In the genomic region with DNA sequence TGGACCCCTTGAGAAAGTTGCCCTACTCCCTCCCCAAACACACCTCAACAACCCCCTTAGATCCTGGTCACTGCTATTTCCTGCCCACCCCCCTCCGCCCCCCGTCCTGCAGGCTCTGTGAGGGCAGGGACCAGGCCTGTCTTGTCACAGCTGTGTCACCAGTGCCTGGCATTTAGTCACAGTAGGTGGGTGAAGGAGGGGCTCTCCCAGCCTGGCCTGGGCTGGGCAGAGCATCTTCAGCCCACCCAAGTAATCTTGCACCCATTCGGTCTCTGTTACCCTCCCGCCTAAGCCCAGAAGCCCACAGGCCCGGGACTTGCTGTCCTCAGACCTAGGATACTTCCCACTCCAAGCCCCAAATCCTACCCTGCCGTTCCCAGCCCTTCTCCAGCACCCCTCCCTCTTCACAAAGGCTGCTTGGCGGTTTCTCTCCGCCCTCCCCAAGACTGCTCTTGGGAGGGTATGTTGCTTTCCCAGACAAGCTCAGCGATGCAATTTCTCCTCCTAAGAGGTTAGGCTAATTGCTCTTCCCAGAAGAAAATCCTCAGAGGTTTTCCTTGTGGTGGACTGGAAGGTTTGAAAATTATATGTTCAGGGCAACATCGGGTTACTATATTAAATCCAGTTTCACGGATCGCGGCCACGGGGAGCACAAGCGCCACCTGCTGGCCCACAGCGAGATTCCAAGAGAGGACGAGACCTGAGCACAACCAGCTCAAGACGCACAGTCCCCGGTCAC, we compare ENCODE assay signal across 8 cellular contexts. TPM values are rescaled to one million over a fixed set of nuclear protein-coding genes. Genes with fewer than 3 reads are reported as not detected.
DNase-seq lines count a peak whose midpoint lies in the region; ATAC-seq and TF ChIP-seq lines count a peak whose summit lies in the region.

No MANE protein-coding gene starts in this region.

- TF ChIP-seq CTCF in omental fat pad (IDR thresholded peaks at IDR 0.05) = peak in 1 of 3 donors; percentile 66

- ATAC-seq in omental fat pad (ENCODE audit: low FRiP score) (peak; percentile 73), GM21367 (IDR thresholded peaks at IDR 0.05; ENCODE audit: unreplicated experiment) (no peak)

- no peak overlapping the region for H3K27ac ChIP-seq in subcutaneous abdominal adipose tissue (ENCODE audit: low read depth, low read length)

- peak; percentile 69 for DNase-seq in EL
- DNase-seq in Kasumi-1 (lab: John Stamatoyannopoulos, UW) = peak; percentile 68 to 78
- DNase-seq in SHP77 (lab: John Stamatoyannopoulos, UW) = peak; percentile 37 to 39
- DNase-seq in activated gamma-delta T cell treated with Interleukin-2 at 50 U/mL for 16 hours = peak; percentile 77
- DNase-seq in germinal center (ENCODE audit: low spot score) = peak; percentile 59
- peak; percentile 72 for DNase-seq in omental fat pad (ENCODE audit: low spot score)

- peak overlapping the region; percentile 23 to 74 (median 55) for H3K4me3 ChIP-seq in subcutaneous abdominal adipose tissue (ENCODE audit: low read depth in 1 of 5, low read length in 5 of 5)

- H3K9me3 ChIP-seq in subcutaneous abdominal adipose tissue (ENCODE audit: control insufficient read depth in 5 of 5, low read length in 5 of 5) = no peaks in the 10 kb centered on the region

- H3K27me3 ChIP-seq in subcutaneous abdominal adipose tissue (ENCODE audit: control insufficient read depth in 5 of 5, insufficient read depth in 4 of 5, low read length in 5 of 5) = no peaks in the 10 kb centered on the region

- peak overlapping the region in 1 of 5 donors; percentile 53 for H3K9ac ChIP-seq in subcutaneous abdominal adipose tissue (ENCODE audit: low read length in 5 of 5)

- H3K36me3 ChIP-seq in subcutaneous abdominal adipose tissue (ENCODE audit: control insufficient read depth in 5 of 5, insufficient read depth in 5 of 5, low read length in 5 of 5) = no peaks in the 10 kb centered on the region

- H3K4me1 ChIP-seq in subcutaneous abdominal adipose tissue (ENCODE audit: control insufficient read depth in 5 of 5, insufficient read depth in 5 of 5, low read length in 5 of 5) = peaks cover 0 to 21% (median 10%) of the 10 kb centered on the region in 5 donors

RNA-seq across cellular contexts. Expression of a gene that starts 50.8 kb away (rescaled TPM):
- 100 to 1,000 TPM; 363 to 395 (median 384) TPM for total RNA-seq in omental fat pad
